In the genomic region with DNA sequence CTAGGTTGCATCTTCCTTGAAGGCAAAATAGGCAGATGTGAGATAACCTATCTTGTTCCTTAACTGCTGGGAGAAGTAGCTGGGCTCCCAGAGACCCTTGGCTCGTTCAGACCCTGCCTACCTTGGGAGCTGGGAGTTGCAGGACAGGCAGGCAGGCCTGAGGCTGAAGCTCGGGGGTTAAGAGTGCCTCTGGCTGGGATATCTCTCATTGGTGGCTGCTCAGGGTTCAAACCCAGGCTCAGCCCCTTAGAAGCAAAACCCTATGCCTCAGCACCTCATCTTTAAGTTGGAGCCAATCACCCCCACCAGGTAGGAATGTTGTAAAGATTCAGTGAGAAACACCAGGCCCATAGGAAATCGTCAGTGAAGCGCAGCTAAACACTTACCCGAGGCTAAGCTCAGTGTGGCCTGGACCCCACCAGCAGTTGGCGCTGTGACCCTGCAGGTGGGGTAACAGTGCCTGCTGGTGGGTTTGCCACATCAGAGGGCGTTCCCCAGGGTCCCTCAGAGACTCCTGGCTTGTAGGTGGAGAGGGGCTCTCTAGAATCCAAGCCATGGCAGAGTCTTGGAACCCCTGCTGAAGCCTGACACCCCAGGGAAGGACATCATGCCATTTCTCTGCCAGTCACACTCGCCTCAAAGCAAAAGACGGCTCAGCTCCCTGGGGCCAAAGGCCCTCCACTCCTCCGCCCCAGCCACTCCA, we compare ENCODE assay signal across 8 cellular contexts. TPM values are rescaled to one million over a fixed set of nuclear protein-coding genes. Genes with fewer than 3 reads are reported as not detected.
DNase-seq lines count a peak whose midpoint lies in the region; ATAC-seq and TF ChIP-seq lines count a peak whose summit lies in the region.

No MANE protein-coding gene starts in this region.

- H3K9me3 ChIP-seq in A673 (ENCODE audit: low read depth, low read length, poor library complexity, severe bottlenecking) (no peaks in the 10 kb centered on the region), PC-3 (ENCODE audit: low read length) (no peaks in the 10 kb centered on the region), thyroid gland (no peaks in the 10 kb centered on the region)

- H3K4me3 ChIP-seq in A673 (ENCODE audit: low read depth, low read length, poor library complexity, severe bottlenecking) (no peak overlapping the region), GM12875 (ENCODE audit: low read depth, low read length) (no peak overlapping the region), PC-3 (ENCODE audit: low read length) (no peak overlapping the region), thyroid gland (replicated peaks in 1 of 3) (no peak overlapping the region)

- intact Hi-C loops in A673 (cut with micrococcal nuclease; ENCODE audit: unreplicated experiment) (loop anchor here (1.0 kb wide), 1 partner anchor 58 kb away; no protein-coding TSS in a partner anchor), PC-3 (cut with micrococcal nuclease) (loop anchor here (1.0 kb wide), 3 partner anchors 58 to 84 kb away; a partner anchor contains a TSS), thyroid gland (cut with DNase I) (no loop called here)

- no peaks in the 10 kb centered on the region for H3K79me2 ChIP-seq in PC-3 (ENCODE audit: low read length)

- no peak overlapping the region for H3K27ac ChIP-seq in A673 (ENCODE audit: low read depth, low read length, poor library complexity, severe bottlenecking)
- no peak overlapping the region for H3K27ac ChIP-seq in PC-3 (ENCODE audit: low read length)
- no peak overlapping the region for H3K27ac ChIP-seq in foreskin keratinocyte
- no peak overlapping the region for H3K27ac ChIP-seq in thyroid gland

- CTCF ChIA-PET in A673 (lab: Charles Lee): interaction anchor here (0.6 to 2.4 kb wide), 9 partner anchors 13 to 578 kb away, joined by 3 to 29 read pairs (median 3); a partner anchor contains a TSS
- CTCF ChIA-PET in PC-3 (lab: Charles Lee): interaction anchor here (0.6 to 1.7 kb wide), 9 partner anchors 41 to 466 kb away, joined by 3 to 19 read pairs (median 4); a partner anchor contains a TSS

- H3K4me1 ChIP-seq in A673 (ENCODE audit: insufficient read depth, low read length, poor library complexity, severe bottlenecking) (no peaks in the 10 kb centered on the region), PC-3 (ENCODE audit: insufficient read depth, low read length) (peaks cover 18% of the 10 kb centered on the region), foreskin keratinocyte (no peaks in the 10 kb centered on the region), thyroid gland (no peaks in the 10 kb centered on the region)

- no TSS peak for BruUV-seq in A673 (replicated peaks; lab: Mats Ljungman, UMichigan)
- BruUV-seq in PC-3 (replicated peaks; lab: Mats Ljungman, UMichigan): no TSS peak

- H3K9me2 ChIP-seq in PC-3 (replicated peaks; ENCODE audit: low read length): no peaks in the 10 kb centered on the region

- H3K36me3 ChIP-seq in A673 (ENCODE audit: insufficient read depth, low read length, poor library complexity, severe bottlenecking) (no peaks in the 10 kb centered on the region), PC-3 (ENCODE audit: low read depth, low read length) (no peaks in the 10 kb centered on the region), thyroid gland (no peaks in the 10 kb centered on the region)

- POLR2A ChIA-PET in A673 (lab: Charles Lee; ENCODE audit: low non-redundant PET) (interaction anchor here (0.6 to 0.8 kb wide), 2 partner anchors 59 to 250 kb away, joined by 3 read pairs; no protein-coding TSS in a partner anchor), PC-3 (lab: Charles Lee; ENCODE audit: unreplicated experiment) (interaction anchor here (0.5 to 1.0 kb wide), 4 partner anchors 47 to 317 kb away, joined by 3 to 4 read pairs (median 3); no protein-coding TSS in a partner anchor)

- peak; percentile 96 for TF ChIP-seq CTCF in A673 (conservative IDR thresholded peaks at IDR 0.05; ENCODE audit: low read depth, low read length)
- TF ChIP-seq CTCF in GM12875 (IDR thresholded peaks at IDR 0.05; ENCODE audit: borderline replicate concordance, insufficient read depth, low read depth, low read length): peak; percentile 100
- TF ChIP-seq CTCF in PC-3 (conservative IDR thresholded peaks at IDR 0.05; ENCODE audit: low read depth, low read length): peak; percentile 98
- peak; percentile 95 for TF ChIP-seq CTCF in foreskin keratinocyte (conservative IDR thresholded peaks at IDR 0.05)
- peak; percentile 36 to 76 (median 67) for TF ChIP-seq CTCF in thyroid gland (IDR thresholded peaks at IDR 0.05)

- no peak overlapping the region for H3K4me2 ChIP-seq in PC-3 (ENCODE audit: low read length)

- H3F3A ChIP-seq in PC-3 (ENCODE audit: low read length, unreplicated experiment): no peaks in the 10 kb centered on the region

- no peak overlapping the region for H3K9ac ChIP-seq in PC-3 (ENCODE audit: low read length)

- no peak for TF ChIP-seq POLR2A in thyroid gland (IDR thresholded peaks at IDR 0.05)

- 54 to 55% methylated on average over 8 to 9 of the region's 10 CpGs for WGBS in thyroid gland, 2 donors

- H4K20me1 ChIP-seq in PC-3 (ENCODE audit: low read length): no peaks in the 10 kb centered on the region

- peak overlapping the region; percentile 75 for H2AFZ ChIP-seq in PC-3 (ENCODE audit: low read length)

- H3K27me3 ChIP-seq in A673 (replicated peaks; ENCODE audit: insufficient read depth, low read depth, low read length, poor library complexity) (no peaks in the 10 kb centered on the region), PC-3 (ENCODE audit: low read length) (no peaks in the 10 kb centered on the region), foreskin keratinocyte (peaks cover 2% of the 10 kb centered on the region), thyroid gland (no peaks in the 10 kb centered on the region)

- ATAC-seq in HG03280 (IDR thresholded peaks at IDR 0.05; ENCODE audit: unreplicated experiment) (peak; percentile 60), PC-3 (peak; percentile 99), foreskin keratinocyte (peak; percentile 80)

- DNase-seq in A673 (ENCODE audit: low spot score): peak; percentile 77
- DNase-seq in PC-3: peak; percentile 84
- peak; percentile 19 to 28 for DNase-seq in activated T-helper 1 cell treated with anti-CD3 and anti-CD28 coated beads, Interleukin-2, amount 50 U/mL, for 16 hours (ENCODE audit: low read depth in 1 of 2, low spot score in 1 of 2)
- DNase-seq in foreskin keratinocyte: peak in 1 of 2 donors; percentile 30
- peak; percentile 15 for DNase-seq in occipital lobe (lab: John Stamatoyannopoulos, UW)
- DNase-seq in thyroid gland: peak; percentile 44 to 52

RNA-seq across cellular contexts. Expression of a gene that starts 54.6 kb away (rescaled TPM):
- total RNA-seq in A673 (2021): 0.28 and 0.45 TPM in 2 replicates
- total RNA-seq in PC-3 (2014; rRNA removed): 0.92 and 1.0 TPM in 2 replicates
- total RNA-seq in foreskin keratinocyte: not detected in 2 replicates
- not detected in 2 replicates for polyA plus RNA-seq in foreskin keratinocyte
- 6.1 TPM for total RNA-seq in occipital lobe
- not detected for total RNA-seq in thyroid gland

RNA-seq across cellular contexts. Expression of a gene that starts 55.9 kb away (rescaled TPM):
- total RNA-seq in A673 (2021) (0.24 TPM in 1 of 2 replicates, not detected in the other), PC-3 (2014; rRNA removed) (28.0 and 37.8 TPM in 2 replicates), foreskin keratinocyte (0.07 TPM in 1 of 2 replicates, not detected in the other), occipital lobe (not detected), thyroid gland (under 1 TPM in 1 of 4 donors, not detected in 3; 0.56 TPM)
- polyA plus RNA-seq in foreskin keratinocyte: 0.11 TPM in 1 of 2 replicates, not detected in the other

Comparison
In these comparisons a context has a peak if more than half of its experiments do, and no peak if none do; other contexts are left out.
1. RNA of a gene that starts 55.9 kb away (total RNA-seq): 28.0 to 37.8 TPM in PC-3; 0.56 TPM in thyroid gland, 0.24 TPM in A673, not detected in occipital lobe (single experiment) and 0.07 TPM in foreskin keratinocyte; every median in the first group is over 10 times any median in the second.
2. Peak in every context shown above with its lines, with median percentiles within 50 percentile points of each other: CTCF ChIP-seq and ATAC-seq.